ENCODE assay signal across 8 cellular contexts in the genomic region with DNA sequence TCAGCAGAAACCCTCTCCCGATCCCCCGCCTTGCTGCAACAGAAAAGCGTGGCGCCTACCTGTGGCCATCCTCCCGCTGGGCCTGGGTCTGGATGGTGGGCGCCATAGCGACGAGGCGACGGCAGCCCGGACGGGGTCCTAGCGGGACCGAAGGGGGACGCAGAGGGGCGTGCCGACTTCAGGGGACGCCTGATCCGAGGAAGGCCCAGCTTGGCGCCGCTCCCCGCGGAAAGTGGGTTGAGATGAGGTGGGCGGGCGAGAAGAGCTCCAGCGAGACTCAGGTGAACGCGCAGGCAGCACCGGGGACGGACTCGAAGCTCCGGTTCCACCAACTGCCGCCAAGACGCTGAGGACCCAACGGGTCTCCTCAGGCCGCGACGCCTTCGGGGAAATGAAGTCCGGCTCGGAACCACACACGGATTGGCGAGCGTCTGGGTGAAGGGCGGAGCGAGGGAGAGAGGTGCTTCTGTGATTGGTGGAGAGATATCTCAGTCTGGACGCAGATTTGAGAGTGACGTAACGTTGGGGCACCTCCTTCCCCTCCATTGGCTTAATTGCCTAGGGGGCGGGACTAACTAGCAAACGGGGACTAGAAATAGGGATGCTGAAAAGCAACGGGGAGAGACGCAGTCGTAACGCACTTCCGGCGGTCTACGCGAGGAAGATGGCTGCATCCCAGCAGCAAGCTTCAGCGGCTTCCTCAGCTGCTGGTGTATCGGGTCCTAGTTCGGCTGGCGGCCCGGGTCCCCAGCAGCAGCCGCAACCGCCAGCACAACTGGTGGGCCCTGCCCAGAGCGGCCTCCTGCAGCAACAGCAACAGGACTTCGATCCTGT. TPM values are rescaled to one million over a fixed set of nuclear protein-coding genes. Genes with fewer than 3 reads are reported as not detected.
DNase-seq lines count a peak whose midpoint lies in the region; ATAC-seq and TF ChIP-seq lines count a peak whose summit lies in the region.

A gene with protein sequence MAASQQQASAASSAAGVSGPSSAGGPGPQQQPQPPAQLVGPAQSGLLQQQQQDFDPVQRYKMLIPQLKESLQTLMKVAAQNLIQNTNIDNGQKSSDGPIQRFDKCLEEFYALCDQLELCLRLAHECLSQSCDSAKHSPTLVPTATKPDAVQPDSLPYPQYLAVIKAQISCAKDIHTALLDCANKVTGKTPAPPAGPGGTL (plus strand): TSS at position 620 of the 834 bp plus-strand sequence. CDS start 45 bp downstream, at position 665.
Gene PAF1, minus strand, starts transcription at position 348 of the 834 bp plus-strand sequence. Its CDS starts 242 bp downstream, at position 106.

- H3F3A ChIP-seq in MM.1S (ENCODE audit: insufficient read depth, low read length): peaks cover 7% of the 10 kb centered on the region; the same call in 1 of the 2 replicates

- H3K4me2 ChIP-seq in MM.1S (ENCODE audit: low read depth, low read length): peak within 1 kb of the TSS; percentile 80

- H3K4me1 ChIP-seq in HAP-1 (peaks cover 3% of the 10 kb centered on the region; the same call in 1 of the 2 replicates), MM.1S (ENCODE audit: low read length) (peaks cover 11% of the 10 kb centered on the region)

- peak within 1 kb of the TSS; percentile 94 for H2AFZ ChIP-seq in MM.1S (ENCODE audit: low read length)

- peak; percentile 100 for DNase-seq in G401 (ENCODE audit: low spot score)
- DNase-seq in HAP-1 (ENCODE audit: low spot score in 2 of 2): peak; percentile 98 to 99
- peak; percentile 99 for DNase-seq in MM.1S
- DNase-seq in SIG-M5 (lab: John Stamatoyannopoulos, UW): peak; percentile 97
- peak; percentile 78 for DNase-seq in activated gamma-delta T cell (lab: John Stamatoyannopoulos, UW)
- peak; percentile 100 for DNase-seq in fibroblast of the conjunctiva (ENCODE audit: low read depth)
- peak; percentile 90 for DNase-seq in nephron progenitor cell
- peak; percentile 94 to 98 for DNase-seq in stimulated activated naive CD8-positive, alpha-beta T cell treated with anti-CD3 and anti-CD28 coated beads, Interleukin-15, amount 100 ng/mL, for 72 hours

- H3K4me3 Mint-ChIP-seq in nephron progenitor cell: peak within 1 kb of the TSS; percentile 96
- peak within 1 kb of the TSS; percentile 97 to 99 for H3K4me3 Mint-ChIP-seq in stimulated activated naive CD8-positive, alpha-beta T cell treated with anti-CD3 and anti-CD28 coated beads, Interleukin-15, amount 100 ng/mL, for 72 hours

- TF ChIP-seq CTCF in MM.1S (IDR thresholded peaks at IDR 0.05; ENCODE audit: low read length) (no peak), nephron progenitor cell (IDR thresholded peaks at IDR 0.05) (no peak)

- in situ Hi-C loops in G401 (cut with HindIII; ENCODE audit: low sequenced_read_pairs) (no loop called here), HAP-1 (cut with MboI; ENCODE audit: low sequenced_read_pairs) (no loop called here)

- ATAC-seq in stimulated activated naive CD8-positive, alpha-beta T cell treated with anti-CD3 and anti-CD28 coated beads, Interleukin-15, amount 100 ng/mL, for 72 hours: peak; percentile 96

- peaks cover 30% of the 10 kb centered on the region for H3K4me1 Mint-ChIP-seq in nephron progenitor cell
- peaks cover 55% of the 10 kb centered on the region for H3K4me1 Mint-ChIP-seq in stimulated activated naive CD8-positive, alpha-beta T cell treated with anti-CD3 and anti-CD28 coated beads, Interleukin-15, amount 100 ng/mL, for 72 hours

- peak within 1 kb of the TSS; percentile 90 for H3K4me3 ChIP-seq in HAP-1
- H3K4me3 ChIP-seq in MM.1S (ENCODE audit: low read length): peak within 1 kb of the TSS; percentile 100

- peaks cover 50% of the 10 kb centered on the region for H3K79me2 ChIP-seq in MM.1S (ENCODE audit: low read length)

- H3K36me3 ChIP-seq in HAP-1 (replicated peaks): peaks cover 53% of the 10 kb centered on the region
- H3K36me3 ChIP-seq in MM.1S (replicated peaks; ENCODE audit: insufficient read depth, low read length): no peaks in the 10 kb centered on the region

- H3K36me3 Mint-ChIP-seq in nephron progenitor cell (ENCODE audit: low read depth): peaks cover 42% of the 10 kb centered on the region

- no peaks in the 10 kb centered on the region for H4K20me1 ChIP-seq in MM.1S (ENCODE audit: insufficient read depth, low read length)

- no peaks in the 10 kb centered on the region for H3K9me3 ChIP-seq in HAP-1
- H3K9me3 ChIP-seq in MM.1S (replicated peaks; ENCODE audit: insufficient read depth, low read length): no peaks in the 10 kb centered on the region

- peak within 1 kb of the TSS; percentile 96 for H3K27ac ChIP-seq in MM.1S (ENCODE audit: low read length)

- H3K27me3 ChIP-seq in HAP-1 (ENCODE audit: low read depth) (no peaks in the 10 kb centered on the region), MM.1S (replicated peaks; ENCODE audit: insufficient read depth, low read length) (no peaks in the 10 kb centered on the region)

- H3K9me2 ChIP-seq in MM.1S (replicated peaks; ENCODE audit: insufficient read depth, low read length): no peaks in the 10 kb centered on the region

- no peaks in the 10 kb centered on the region for H3K27me3 Mint-ChIP-seq in nephron progenitor cell (ENCODE audit: low read depth, poor library complexity)
- no peaks in the 10 kb centered on the region for H3K27me3 Mint-ChIP-seq in stimulated activated naive CD8-positive, alpha-beta T cell treated with anti-CD3 and anti-CD28 coated beads, Interleukin-15, amount 100 ng/mL, for 72 hours

- peak within 1 kb of the TSS; percentile 100 for H3K9ac ChIP-seq in MM.1S (ENCODE audit: low read length)

- no peaks in the 10 kb centered on the region for H3K9me3 Mint-ChIP-seq in nephron progenitor cell
- no peaks in the 10 kb centered on the region for H3K9me3 Mint-ChIP-seq in stimulated activated naive CD8-positive, alpha-beta T cell treated with anti-CD3 and anti-CD28 coated beads, Interleukin-15, amount 100 ng/mL, for 72 hours

- H3K27ac Mint-ChIP-seq in nephron progenitor cell: peak within 1 kb of the TSS; percentile 100
- H3K27ac Mint-ChIP-seq in stimulated activated naive CD8-positive, alpha-beta T cell treated with anti-CD3 and anti-CD28 coated beads, Interleukin-15, amount 100 ng/mL, for 72 hours: peak within 1 kb of the TSS; percentile 99

RNA-seq across cellular contexts. Expression of the first gene that starts in this region (rescaled TPM):
- 35.9 and 71.8 TPM in 2 replicates for total RNA-seq in G401 (2014; rRNA removed; shearing (Covaris generic))

RNA-seq across cellular contexts. Expression of gene PAF1, which starts in this region (rescaled TPM):
- total RNA-seq in G401 (2014; rRNA removed; shearing (Covaris generic)): 54.0 and 61.7 TPM in 2 replicates

Comparison
In these comparisons a context has a peak if more than half of its experiments do, and no peak if none do; other contexts are left out.
1. Peak in every context shown above with its lines: DNase-seq, ATAC-seq, H3K4me3 ChIP-seq and H3K27ac ChIP-seq.